13 cellular contexts compared by ENCODE assay signal in the genomic region with DNA sequence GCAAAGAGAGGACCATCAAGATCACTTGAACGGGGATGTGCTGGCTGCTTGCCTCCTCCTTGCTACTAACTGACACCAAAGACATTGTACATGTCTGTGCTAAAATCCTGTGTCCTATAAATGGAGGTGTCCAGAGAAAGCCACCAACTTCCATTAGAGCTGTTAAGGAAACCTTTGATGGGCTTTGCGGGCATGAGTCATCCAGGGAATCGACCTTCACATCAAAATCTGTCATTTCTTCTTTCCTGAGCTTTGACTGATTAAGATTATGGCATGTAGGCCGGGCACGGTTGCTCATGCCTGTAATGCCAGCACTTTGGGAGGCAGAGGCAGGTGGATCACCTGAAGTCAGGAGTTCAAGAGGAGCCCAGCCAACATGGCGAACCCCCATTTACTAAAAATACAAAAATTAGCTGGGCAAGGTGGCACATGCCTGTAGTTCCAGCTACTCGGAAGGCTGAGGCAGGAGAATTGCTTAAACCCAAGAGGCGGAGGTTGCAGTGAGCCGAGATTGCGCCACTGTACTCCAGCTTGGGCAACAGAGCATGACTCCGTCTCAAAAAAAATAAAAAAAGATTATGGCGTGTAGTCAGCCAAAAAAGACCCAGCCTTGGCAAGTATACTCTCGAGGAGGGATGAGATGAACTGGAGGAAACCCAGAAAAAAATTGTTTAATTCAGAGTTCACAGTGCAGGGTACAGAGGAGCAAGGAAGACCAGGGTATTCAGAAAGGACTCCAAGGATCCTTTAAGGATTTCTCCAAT.
DNase-seq lines count a peak whose midpoint lies in the region; ATAC-seq and TF ChIP-seq lines count a peak whose summit lies in the region.
"Had no signal": no experiment of that assay in that cellular context is flagged by ENCODE, and none has a peak within 500 bp of the region (broad histone marks: within the 10 kb centered on the region; RNA-seq: fewer than 3 reads in every experiment).

No MANE protein-coding gene starts in this region.

- DNase-seq in SKM-1 treated with dmso at 0.1 percent for 144 hours (lab: John Stamatoyannopoulos, UW; ENCODE audit: unreplicated experiment): peak; percentile 23
- no peak for DNase-seq in SKM-1 (lab: John Stamatoyannopoulos, UW; ENCODE audit: unreplicated experiment)
- no peak for DNase-seq in adipocyte (ENCODE audit: low read depth)
- peak; percentile 76 to 83 (median 77) for DNase-seq in right cardiac atrium
- peak; percentile 72 to 77 for DNase-seq in thyroid gland
- no peak for DNase-seq in globus pallidus (ENCODE audit: low spot score)
- DNase-seq in SHP77 treated with DMSO at 0.1 percent for 48 hours (lab: John Stamatoyannopoulos, UW): no peak
- DNase-seq: 8988T; activated T-cell treated with anti-CD3 and anti-CD28 coated beads, Interleukin-2, amount 50 U/mL, for 4 hours; NCI-H1105 treated with DMSO at 0.1 percent for 48 hours; NCI-H526 had no signal

- H3K4me3 ChIP-seq in adipocyte (ENCODE audit: low read length) (no peak overlapping the region), right cardiac atrium (ENCODE audit: low read length) (no peak overlapping the region), thyroid gland (replicated peaks in 1 of 3) (no peak overlapping the region)
- H3K4me3 ChIP-seq: SK-N-MC had no signal

- H3K9me3 ChIP-seq in adipocyte (ENCODE audit: control insufficient read depth, low read length) (peaks cover 5% of the 10 kb centered on the region), right cardiac atrium (ENCODE audit: control insufficient read depth, low read length) (no peaks in the 10 kb centered on the region), thyroid gland (no peaks in the 10 kb centered on the region)

- peaks cover 14% of the 10 kb centered on the region for H3K4me1 ChIP-seq in adipocyte (ENCODE audit: control insufficient read depth, insufficient read depth, low read length)
- no peaks in the 10 kb centered on the region for H3K4me1 ChIP-seq in right cardiac atrium (ENCODE audit: control insufficient read depth, insufficient read depth, low read length)
- H3K4me1 ChIP-seq in thyroid gland: peaks cover 17 to 18% of the 10 kb centered on the region in 2 donors

- H3K27ac ChIP-seq in right cardiac atrium (ENCODE audit: low read length): peak overlapping the region; percentile 55
- H3K27ac ChIP-seq in thyroid gland: peak overlapping the region; percentile 49 to 78 (median 68)
- H3K27ac ChIP-seq: SK-N-MC had no signal

- H3K9ac ChIP-seq in adipocyte (ENCODE audit: low read length): peak overlapping the region; percentile 53

- peaks cover 69% of the 10 kb centered on the region for H3K36me3 ChIP-seq in adipocyte (ENCODE audit: control insufficient read depth, insufficient read depth, low read length, severe bottlenecking)
- peaks cover 6 to 10% of the 10 kb centered on the region in 2 donors for H3K36me3 ChIP-seq in thyroid gland

- intact Hi-C loops in right cardiac atrium (cut with DNase I): loop anchor here in 1 of 4 donors (10.0 kb wide), 1 partner anchor 104 kb away; no protein-coding TSS in a partner anchor
- intact Hi-C loops in thyroid gland (cut with DNase I): loop anchor here (5.0 to 10.0 kb wide), 2 partner anchors 41 to 116 kb away; partner anchors contain the start of gene CABLES1

- no peak for TF ChIP-seq CTCF in thyroid gland (IDR thresholded peaks at IDR 0.05)

- ATAC-seq in right cardiac atrium: peak; percentile 65 to 74
- ATAC-seq in GM19467 (IDR thresholded peaks at IDR 0.05; ENCODE audit: unreplicated experiment): no peak
- ATAC-seq: activated T-cell treated with anti-CD3 and anti-CD28 coated beads, Interleukin-2, amount 50 U/mL, for 4 hours had no signal

- TF ChIP-seq POLR2A in thyroid gland (IDR thresholded peaks at IDR 0.05): no peak

- WGBS in right cardiac atrium: 72% methylated on average over 13 of the region's 13 CpGs
- 52 to 54% methylated on average over 13 of the region's 13 CpGs for WGBS in thyroid gland, 2 donors

- no peaks in the 10 kb centered on the region for H3K27me3 ChIP-seq in adipocyte (replicated peaks; ENCODE audit: control insufficient read depth, insufficient read depth, low read length)
- H3K27me3 ChIP-seq in right cardiac atrium (ENCODE audit: control insufficient read depth, insufficient read depth): no peaks in the 10 kb centered on the region
- H3K27me3 ChIP-seq in thyroid gland: no peaks in the 10 kb centered on the region

Comparison
In these comparisons a context has a peak if more than half of its experiments do, and no peak if none do; other contexts are left out.
1. DNase-seq: peak in SKM-1 treated with dmso at 0.1 percent for 144 hours (single experiment), right cardiac atrium (3 of 3) and thyroid gland (2 of 2); none in SKM-1 (single experiment), adipocyte (single experiment), globus pallidus (single experiment) and SHP77 treated with DMSO at 0.1 percent for 48 hours (single experiment).